Comparison of ENCODE assay signal across 24 cellular contexts in genomic region chr16:56362706-56363105, GRCh38.
DNase-seq lines count a peak whose midpoint lies in the region; ATAC-seq and TF ChIP-seq lines count a peak whose summit lies in the region.
"Had no signal": no experiment of that assay in that cellular context is flagged by ENCODE, and none has a peak within 500 bp of the region (broad histone marks: within the 10 kb centered on the region; RNA-seq: fewer than 3 reads in every experiment).

No MANE protein-coding gene starts in this region.

- no peaks in the 10 kb centered on the region for H3K27me3 ChIP-seq in lower lobe of right lung (ENCODE audit: low read depth)
- H3K27me3 ChIP-seq in Caco-2 (replicated peaks; ENCODE audit: control insufficient read depth, insufficient read depth, low read length), result no peaks in the 10 kb centered on the region
- H3K27me3 ChIP-seq: Peyer's patch had no signal

- no peak overlapping the region for H3K4me3 Mint-ChIP-seq in activated naive CD8-positive, alpha-beta T cell
- no peak overlapping the region for H3K4me3 Mint-ChIP-seq in activated naive CD8-positive, alpha-beta T cell treated with anti-CD3 and anti-CD28 coated beads for 36 hours
- no peak overlapping the region for H3K4me3 Mint-ChIP-seq in T-helper 17 cell
- no peak overlapping the region for H3K4me3 Mint-ChIP-seq in Caco-2 (ENCODE audit: unreplicated experiment)
- H3K4me3 Mint-ChIP-seq: CD4-positive, alpha-beta T cell had no signal

- no peaks in the 10 kb centered on the region for H3K9me3 Mint-ChIP-seq in activated naive CD8-positive, alpha-beta T cell (ENCODE audit: low read depth)
- no peaks in the 10 kb centered on the region for H3K9me3 Mint-ChIP-seq in activated naive CD8-positive, alpha-beta T cell treated with anti-CD3 and anti-CD28 coated beads for 36 hours
- no peaks in the 10 kb centered on the region for H3K9me3 Mint-ChIP-seq in Caco-2 (ENCODE audit: unreplicated experiment)
- H3K9me3 Mint-ChIP-seq: CD4-positive, alpha-beta T cell; IgD-negative memory B cell had no signal

- no peak for DNase-seq in activated naive CD8-positive, alpha-beta T cell treated with anti-CD3 and anti-CD28 coated beads for 36 hours
- DNase-seq in T-helper 17 cell, result no peak
- peak; percentile 41 for DNase-seq in lower lobe of right lung
- no peak for DNase-seq in substantia nigra (lab: John Stamatoyannopoulos, UW)
- no peak for DNase-seq in Caco-2
- DNase-seq: Calu3; CD4-positive, alpha-beta T cell; GF-D8; GM23248; Kasumi-1; MM.1S; NCI-H1092 treated with DMSO at 0.1 percent for 48 hours; NCI-H146; NCI-H2029 treated with DMSO at 0.1 percent for 48 hours; NCI-H2171 treated with DMSO at 0.1 percent for 48 hours; NCI-H446 treated with DMSO at 0.1 percent for 48 hours; NCI-H69; Peyer's patch; SHP77 had no signal

- H3K27ac Mint-ChIP-seq in activated naive CD8-positive, alpha-beta T cell, result peak overlapping the region; percentile 70
- no peak overlapping the region for H3K27ac Mint-ChIP-seq in activated naive CD8-positive, alpha-beta T cell treated with anti-CD3 and anti-CD28 coated beads for 36 hours
- H3K27ac Mint-ChIP-seq in T-helper 17 cell (peak overlapping the region; percentile 66), Caco-2 (ENCODE audit: unreplicated experiment) (no peak overlapping the region)
- H3K27ac Mint-ChIP-seq: CD4-positive, alpha-beta T cell; IgD-negative memory B cell had no signal

- no peaks in the 10 kb centered on the region for H3K27me3 Mint-ChIP-seq in activated naive CD8-positive, alpha-beta T cell
- no peaks in the 10 kb centered on the region for H3K27me3 Mint-ChIP-seq in activated naive CD8-positive, alpha-beta T cell treated with anti-CD3 and anti-CD28 coated beads for 36 hours
- H3K27me3 Mint-ChIP-seq in T-helper 17 cell (no peaks in the 10 kb centered on the region), Caco-2 (ENCODE audit: insufficient read depth, unreplicated experiment) (no peaks in the 10 kb centered on the region)
- H3K27me3 Mint-ChIP-seq: CD4-positive, alpha-beta T cell; IgD-negative memory B cell had no signal

- H3K4me1 Mint-ChIP-seq in activated naive CD8-positive, alpha-beta T cell (ENCODE audit: low read depth), result peaks cover 10% of the 10 kb centered on the region
- peaks cover 19% of the 10 kb centered on the region for H3K4me1 Mint-ChIP-seq in activated naive CD8-positive, alpha-beta T cell treated with anti-CD3 and anti-CD28 coated beads for 36 hours
- H3K4me1 Mint-ChIP-seq in T-helper 17 cell (peaks cover 8% of the 10 kb centered on the region), Caco-2 (ENCODE audit: low read depth, unreplicated experiment) (no peaks in the 10 kb centered on the region)

- TF ChIP-seq CTCF in lower lobe of right lung (IDR thresholded peaks at IDR 0.05) (no peak), Caco-2 (IDR thresholded peaks at IDR 0.05; ENCODE audit: insufficient read depth in 1 of 2, low read depth in 1 of 2, low read length in 1 of 2, severe bottlenecking in 1 of 2, unreplicated experiment in 1 of 2) (no peak)

- CTCF ChIA-PET in Caco-2 (lab: Charles Lee), result no interaction called here

- H3K4me1 ChIP-seq in lower lobe of right lung (no peaks in the 10 kb centered on the region), Caco-2 (no peaks in the 10 kb centered on the region)
- H3K4me1 ChIP-seq: A549, HAP-1, Peyer's patch had no signal

- no peak overlapping the region for H3K27ac ChIP-seq in lower lobe of right lung
- peak overlapping the region; percentile 30 for H3K27ac ChIP-seq in substantia nigra (ENCODE audit: low read depth, low read length, poor library complexity, severe bottlenecking)
- H3K27ac ChIP-seq: A549, GM23248, Peyer's patch had no signal

- H3K36me3 ChIP-seq in lower lobe of right lung, result peaks cover 64% of the 10 kb centered on the region
- H3K36me3 ChIP-seq in Caco-2 (ENCODE audit: control insufficient read depth, insufficient read depth, low read length), result peaks cover 1% of the 10 kb centered on the region

- peaks cover 5% of the 10 kb centered on the region for H3K36me3 Mint-ChIP-seq in activated naive CD8-positive, alpha-beta T cell
- H3K36me3 Mint-ChIP-seq in activated naive CD8-positive, alpha-beta T cell treated with anti-CD3 and anti-CD28 coated beads for 36 hours, result peaks cover 9% of the 10 kb centered on the region
- peaks cover 9% of the 10 kb centered on the region for H3K36me3 Mint-ChIP-seq in T-helper 17 cell (ENCODE audit: low read depth)
- H3K36me3 Mint-ChIP-seq in Caco-2 (ENCODE audit: insufficient read depth, unreplicated experiment), result peaks cover 25% of the 10 kb centered on the region

- H3K4me3 ChIP-seq in lower lobe of right lung (no peak overlapping the region), Caco-2 (ENCODE audit: low read depth, low read length) (no peak overlapping the region)
- H3K4me3 ChIP-seq: A549, GM23248, HAP-1, Peyer's patch had no signal

- no TSS peak for BruUV-seq in Caco-2 (replicated peaks; lab: Mats Ljungman, UMichigan)

- POLR2A ChIA-PET in Caco-2 (lab: Charles Lee), result no interaction called here

- intact Hi-C loops in lower lobe of right lung (cut with DNase I) (no loop called here), Caco-2 (cut with micrococcal nuclease; ENCODE audit: unreplicated experiment) (no loop called here)

- ATAC-seq in T-helper 17 cell (no peak), lower lobe of right lung (no peak), GM21390 (IDR thresholded peaks at IDR 0.05; ENCODE audit: unreplicated experiment) (no peak)
- ATAC-seq: A549 had no signal

- H3K9me3 ChIP-seq in T-helper 17 cell (ENCODE audit: control insufficient read depth, low read length, poor library complexity, severe bottlenecking) (no peaks in the 10 kb centered on the region), lower lobe of right lung (no peaks in the 10 kb centered on the region), Caco-2 (no peaks in the 10 kb centered on the region)
- H3K9me3 ChIP-seq: A549, HAP-1, Peyer's patch had no signal

Comparison
In these comparisons a context has a peak if more than half of its experiments do, and no peak if none do; other contexts are left out.
1. H3K27ac Mint-ChIP-seq: peak in activated naive CD8-positive, alpha-beta T cell (single experiment) and T-helper 17 cell (single experiment); none in activated naive CD8-positive, alpha-beta T cell treated with anti-CD3 and anti-CD28 coated beads for 36 hours (single experiment) and Caco-2 (single experiment).